Comparison of ENCODE assay signal across 1 cellular context in the genomic region with DNA sequence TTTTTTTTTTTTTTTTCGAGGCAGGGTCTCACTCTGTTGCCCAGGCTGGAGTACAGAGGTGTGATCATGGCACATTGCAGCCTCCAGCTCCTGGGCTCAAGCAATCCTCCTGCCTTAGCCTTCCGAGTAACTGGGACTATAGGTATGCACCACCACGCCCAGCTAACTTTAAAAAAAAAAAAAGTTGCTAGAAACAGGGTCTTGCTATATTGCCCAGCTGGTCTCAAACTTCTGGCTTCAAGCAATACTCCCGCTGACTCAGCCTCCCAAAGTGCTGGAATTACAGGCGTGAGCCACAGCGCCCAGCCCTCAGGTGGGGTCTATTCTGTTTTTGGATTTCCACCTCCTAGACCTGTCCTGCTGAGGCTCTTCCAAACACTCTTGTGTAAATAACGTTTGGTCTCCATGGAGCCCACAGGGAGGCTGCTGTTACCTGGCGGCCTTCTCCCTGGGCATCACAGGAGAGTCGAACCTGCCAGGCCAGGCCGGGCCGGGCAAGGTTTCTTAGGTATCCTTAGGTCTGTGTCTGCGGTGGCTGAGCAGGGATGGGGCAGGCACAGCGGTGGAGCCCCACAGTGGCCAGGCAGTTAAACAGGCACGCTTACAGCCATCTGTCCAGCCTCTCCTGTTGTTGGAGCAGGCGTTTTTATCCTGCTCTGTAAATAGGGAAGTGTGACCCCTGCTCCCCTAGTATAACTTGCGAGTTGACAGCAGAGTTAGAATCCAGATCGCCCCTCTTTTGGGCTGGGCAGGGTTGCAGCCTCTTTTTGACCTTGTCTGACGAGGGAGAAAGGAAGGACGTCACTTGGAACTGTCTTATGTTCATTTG.
TF ChIP-seq lines count a peak whose summit lies in the region.

No MANE protein-coding gene starts in this region.

TF ChIP-seq in HepG2, 621 proteins besides CTCF, POLR2A, EP300 and RAD21:
- peak; percentile 74 for TF ChIP-seq ZNF121 (CRISPR knock-in tag; IDR thresholded peaks at IDR 0.05)
- TF ChIP-seq MAF1 (CRISPR knock-in tag; IDR thresholded peaks at IDR 0.05; ENCODE audit: borderline replicate concordance): no peak
- TF ChIP-seq, protein P1, sequence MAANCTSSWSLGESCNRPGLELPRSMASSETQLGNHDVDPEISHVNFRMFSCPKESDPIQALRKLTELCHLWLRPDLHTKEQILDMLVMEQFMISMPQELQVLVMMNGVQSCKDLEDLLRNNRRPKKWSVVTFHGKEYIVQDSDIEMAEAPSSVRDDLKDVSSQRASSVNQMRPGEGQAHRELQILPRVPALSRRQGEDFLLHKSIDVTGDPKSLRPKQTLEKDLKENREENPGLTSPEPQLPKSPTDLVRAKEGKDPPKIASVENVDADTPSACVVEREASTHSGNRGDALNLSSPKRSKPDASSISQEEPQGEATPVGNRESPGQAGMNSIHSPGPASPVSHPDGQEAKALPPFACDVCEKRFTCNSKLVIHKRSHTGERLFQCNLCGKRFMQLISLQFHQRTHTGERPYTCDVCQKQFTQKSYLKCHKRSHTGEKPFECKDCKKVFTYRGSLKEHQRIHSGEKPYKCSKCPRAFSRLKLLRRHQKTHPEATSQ (CRISPR knock-in tag; IDR thresholded peaks at IDR 0.05; ENCODE audit: borderline replicate concordance): no peak
- no peak for TF ChIP-seq ZNF484 (CRISPR knock-in tag; IDR thresholded peaks at IDR 0.05; ENCODE audit: borderline replicate concordance, low read depth)
- no peak for TF ChIP-seq ZNF441 (CRISPR knock-in tag; IDR thresholded peaks at IDR 0.05; ENCODE audit: borderline replicate concordance)
- peak; percentile 54 for TF ChIP-seq STAG1 (CRISPR knock-in tag; IDR thresholded peaks at IDR 0.05)
- TF ChIP-seq ZNF607 (CRISPR knock-in tag; IDR thresholded peaks at IDR 0.05; ENCODE audit: borderline replicate concordance): no peak
- no peak for TF ChIP-seq SRY (CRISPR knock-in tag; IDR thresholded peaks at IDR 0.05)
- TF ChIP-seq PRMT3 (CRISPR knock-in tag; IDR thresholded peaks at IDR 0.05; ENCODE audit: borderline replicate concordance, low read depth): no peak
- TF ChIP-seq, protein P2, sequence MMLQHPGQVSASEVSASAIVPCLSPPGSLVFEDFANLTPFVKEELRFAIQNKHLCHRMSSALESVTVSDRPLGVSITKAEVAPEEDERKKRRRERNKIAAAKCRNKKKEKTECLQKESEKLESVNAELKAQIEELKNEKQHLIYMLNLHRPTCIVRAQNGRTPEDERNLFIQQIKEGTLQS (CRISPR knock-in tag; IDR thresholded peaks at IDR 0.05): no peak
- TF ChIP-seq MLLT10 (CRISPR knock-in tag; IDR thresholded peaks at IDR 0.05): no peak
